24 cellular contexts compared by ENCODE assay signal in genomic region chr2:222760301-222760897, GRCh38.
"Had no signal": no experiment of that assay in that cellular context is flagged by ENCODE, and none has a peak within 500 bp of the region (broad histone marks: within the 10 kb centered on the region; RNA-seq: fewer than 3 reads in every experiment).

No MANE protein-coding gene starts in this region.

- H3K27ac Mint-ChIP-seq: activated B cell treated with CpG ODN at 0.5 μM for 24 hours; activated CD4-positive, alpha-beta T cell treated with anti-CD3 and anti-CD28 coated beads, Interleukin-2, amount 10 ng/mL, durations not matched to agents 24 days and 14 days; activated CD8-positive, alpha-beta memory T cell treated with anti-CD3 and anti-CD28 coated beads, Interleukin-2, amount 10 ng/mL, durations not matched to agents 7 days and 5 days; activated naive CD4-positive, alpha-beta T cell treated with anti-CD3 and anti-CD28 coated beads for 36 hours; activated naive CD8-positive, alpha-beta T cell; activated T-cell treated with anti-CD3 and anti-CD28 coated beads, Interleukin-2, amount 50 U/mL, for 24 hours had no signal

- H3K27me3 Mint-ChIP-seq: activated naive CD8-positive, alpha-beta T cell; activated T-cell treated with anti-CD3 and anti-CD28 coated beads, Interleukin-2, amount 50 U/mL, for 24 hours had no signal

- DNase-seq: activated B cell treated with CpG ODN at 0.5 μM for 24 hours; activated CD4-positive, alpha-beta T cell treated with anti-CD3 and anti-CD28 coated beads for 1 hour; activated CD4-positive, alpha-beta T cell treated with anti-CD3 and anti-CD28 coated beads, Interleukin-2, amount 10 ng/mL, durations not matched to agents 24 days and 14 days; activated CD4-positive, alpha-beta T cell treated with anti-CD3 and anti-CD28 coated beads, Interleukin-2, amount 50 U/mL, for 48 hours; activated CD8-positive, alpha-beta memory T cell treated with anti-CD3 and anti-CD28 coated beads, Interleukin-2, amount 10 ng/mL, durations not matched to agents 7 days and 5 days; activated gamma-delta T cell; activated naive CD4-positive, alpha-beta T cell treated with anti-CD3 and anti-CD28 coated beads for 36 hours; activated T-cell treated with anti-CD3 and anti-CD28 coated beads, Interleukin-2, amount 50 U/mL, for 24 hours; brain microvascular endothelial cell; MM.1S; NCI-H1105; NCI-H1436; NCI-H1694 treated with DMSO at 0.1 percent for 48 hours; NCI-H510A treated with DMSO at 0.1 percent for 48 hours; NCI-H69; NK-92 treated with Interleukin-12 subunit alpha and Interleukin-12 subunit beta, amount 100 ng/mL, for 24 hours; Peyer's patch; SHP77; T-helper 2 cell; T1000 had no signal

- H3K36me3 ChIP-seq: brain microvascular endothelial cell, cardiac muscle cell, Peyer's patch, SJSA1 had no signal

- ATAC-seq: activated CD8-positive, alpha-beta memory T cell treated with anti-CD3 and anti-CD28 coated beads, Interleukin-2, amount 10 ng/mL, durations not matched to agents 7 days and 5 days; SK-N-SH treated with all-trans-retinoic acid at 6 μM for 48 hours had no signal

- H3K27me3 ChIP-seq: brain microvascular endothelial cell, cardiac muscle cell, Peyer's patch, SJSA1 had no signal

- H3K4me3 ChIP-seq: cardiac muscle cell, Peyer's patch, SJSA1 had no signal

- H3K9me3 Mint-ChIP-seq: activated B cell treated with CpG ODN at 0.5 μM for 24 hours; activated CD4-positive, alpha-beta T cell treated with anti-CD3 and anti-CD28 coated beads, Interleukin-2, amount 10 ng/mL, durations not matched to agents 24 days and 14 days; activated naive CD4-positive, alpha-beta T cell treated with anti-CD3 and anti-CD28 coated beads for 36 hours; activated T-cell treated with anti-CD3 and anti-CD28 coated beads, Interleukin-2, amount 50 U/mL, for 24 hours had no signal

- H3K9me3 ChIP-seq: Peyer's patch, SJSA1 had no signal

- H3K4me1 ChIP-seq: Peyer's patch had no signal

- H3K27ac ChIP-seq: brain microvascular endothelial cell, cardiac muscle cell, Peyer's patch, SJSA1 had no signal

- H3K4me3 Mint-ChIP-seq: activated B cell treated with CpG ODN at 0.5 μM for 24 hours; activated CD4-positive, alpha-beta T cell treated with anti-CD3 and anti-CD28 coated beads, Interleukin-2, amount 10 ng/mL, durations not matched to agents 24 days and 14 days; activated CD8-positive, alpha-beta memory T cell treated with anti-CD3 and anti-CD28 coated beads, Interleukin-2, amount 10 ng/mL, durations not matched to agents 7 days and 5 days; activated naive CD4-positive, alpha-beta T cell treated with anti-CD3 and anti-CD28 coated beads for 36 hours; activated naive CD8-positive, alpha-beta T cell; activated T-cell treated with anti-CD3 and anti-CD28 coated beads, Interleukin-2, amount 50 U/mL, for 24 hours had no signal

- H3K4me1 Mint-ChIP-seq: activated B cell treated with CpG ODN at 0.5 μM for 24 hours had no signal

- H3K36me3 Mint-ChIP-seq: activated CD8-positive, alpha-beta memory T cell treated with anti-CD3 and anti-CD28 coated beads, Interleukin-2, amount 10 ng/mL, durations not matched to agents 7 days and 5 days; activated naive CD8-positive, alpha-beta T cell had no signal
